Comparison of ENCODE assay signal across 12 cellular contexts in genomic region chr7:92696584-92696983, GRCh38.
DNase-seq lines count a peak whose midpoint lies in the region; ATAC-seq and TF ChIP-seq lines count a peak whose summit lies in the region.
"Had no signal": no experiment of that assay in that cellular context is flagged by ENCODE, and none has a peak within 500 bp of the region (broad histone marks: within the 10 kb centered on the region; RNA-seq: fewer than 3 reads in every experiment).

No MANE protein-coding gene starts in this region.

- no peak for TF ChIP-seq EP300 in esophagus muscularis mucosa (IDR thresholded peaks at IDR 0.05)

- H3K9me3 ChIP-seq in left ventricle myocardium inferior (replicated peaks) (no peaks in the 10 kb centered on the region), esophagus muscularis mucosa (no peaks in the 10 kb centered on the region)

- H3K4me1 ChIP-seq in left ventricle myocardium inferior (peaks cover 64% of the 10 kb centered on the region), esophagus muscularis mucosa (peaks cover 24 to 65% (median 54%) of the 10 kb centered on the region in 4 donors)

- peaks cover 5% of the 10 kb centered on the region for H3K36me3 Mint-ChIP-seq in neural crest cell (ENCODE audit: low read depth)
- H3K36me3 Mint-ChIP-seq: naive thymus-derived CD8-positive, alpha-beta T cell had no signal

- WGBS in esophagus muscularis mucosa, result 83% methylated on average over 4 of the region's 4 CpGs

- H3K27me3 Mint-ChIP-seq in neural crest cell (ENCODE audit: low read depth), result no peaks in the 10 kb centered on the region
- H3K27me3 Mint-ChIP-seq: naive thymus-derived CD8-positive, alpha-beta T cell had no signal

- TF ChIP-seq CTCF in left ventricle myocardium inferior (IDR thresholded peaks at IDR 0.05; ENCODE audit: borderline replicate concordance) (no peak), esophagus muscularis mucosa (IDR thresholded peaks at IDR 0.05) (no peak), neural crest cell (conservative IDR thresholded peaks at IDR 0.05) (no peak)

- no peaks in the 10 kb centered on the region for H3K9me3 Mint-ChIP-seq in neural crest cell
- H3K9me3 Mint-ChIP-seq: naive thymus-derived CD8-positive, alpha-beta T cell had no signal

- H3K4me1 Mint-ChIP-seq in neural crest cell, result peaks cover 67% of the 10 kb centered on the region

- H3K36me3 ChIP-seq in left ventricle myocardium inferior (no peaks in the 10 kb centered on the region), esophagus muscularis mucosa (no peaks in the 10 kb centered on the region)
- H3K36me3 ChIP-seq: WERI-Rb-1 had no signal

- DNase-seq in left ventricle myocardium inferior (no peak), Right ventricle myocardium inferior (ENCODE audit: missing footprints) (no peak), esophagus muscularis mucosa (ENCODE audit: extremely low spot score) (no peak), neural crest cell (ENCODE audit: low read depth, low spot score) (no peak), NCI-H82 (lab: John Stamatoyannopoulos, UW) (no peak), NCI-H146 treated with DMSO at 0.1 percent for 48 hours (lab: John Stamatoyannopoulos, UW; ENCODE audit: unreplicated experiment) (no peak), DMS 273 treated with DMSO at 0.1 percent for 48 hours (lab: John Stamatoyannopoulos, UW) (no peak)
- DNase-seq: COR-L47; naive thymus-derived CD8-positive, alpha-beta T cell; NCI-H2107; WERI-Rb-1 had no signal

- H3K27ac Mint-ChIP-seq in neural crest cell (ENCODE audit: unreplicated experiment), result peak overlapping the region; percentile 9

- H3K27me3 ChIP-seq in left ventricle myocardium inferior (ENCODE audit: low read depth) (no peaks in the 10 kb centered on the region), esophagus muscularis mucosa (no peaks in the 10 kb centered on the region)

- intact Hi-C loops in left ventricle myocardium inferior (cut with micrococcal nuclease), result loop anchor here (5.0 to 10.0 kb wide), 2 partner anchors 72 to 136 kb away; no protein-coding TSS in a partner anchor
- intact Hi-C loops in Right ventricle myocardium inferior (cut with DNase I), result loop anchor here (5.0 to 10.0 kb wide), 2 partner anchors 64 to 172 kb away; partner anchors contain the start of genes PEX1 and RBM48
- intact Hi-C loops in esophagus muscularis mucosa (cut with DNase I), result loop anchor here (5.0 kb wide), 1 partner anchor 64 kb away; no protein-coding TSS in a partner anchor

- ATAC-seq in Right ventricle myocardium inferior (no peak), HG03108 (IDR thresholded peaks at IDR 0.05; ENCODE audit: unreplicated experiment) (no peak)
- ATAC-seq: naive thymus-derived CD8-positive, alpha-beta T cell had no signal

- no peak for TF ChIP-seq POLR2A in esophagus muscularis mucosa (IDR thresholded peaks at IDR 0.05; ENCODE audit: low read depth)

- H3K4me3 ChIP-seq in left ventricle myocardium inferior (peak overlapping the region; percentile 39), esophagus muscularis mucosa (no peak overlapping the region)

- peak overlapping the region; percentile 88 for H3K27ac ChIP-seq in left ventricle myocardium inferior (replicated peaks)
- H3K27ac ChIP-seq in esophagus muscularis mucosa (replicated peaks in 1 of 4), result peak overlapping the region; percentile 78 to 83 (median 82)
- H3K27ac ChIP-seq: WERI-Rb-1 had no signal

- H3K4me3 Mint-ChIP-seq in neural crest cell, result peak overlapping the region; percentile 77
